Comparison of ENCODE assay signal across 8 cellular contexts in the genomic region with DNA sequence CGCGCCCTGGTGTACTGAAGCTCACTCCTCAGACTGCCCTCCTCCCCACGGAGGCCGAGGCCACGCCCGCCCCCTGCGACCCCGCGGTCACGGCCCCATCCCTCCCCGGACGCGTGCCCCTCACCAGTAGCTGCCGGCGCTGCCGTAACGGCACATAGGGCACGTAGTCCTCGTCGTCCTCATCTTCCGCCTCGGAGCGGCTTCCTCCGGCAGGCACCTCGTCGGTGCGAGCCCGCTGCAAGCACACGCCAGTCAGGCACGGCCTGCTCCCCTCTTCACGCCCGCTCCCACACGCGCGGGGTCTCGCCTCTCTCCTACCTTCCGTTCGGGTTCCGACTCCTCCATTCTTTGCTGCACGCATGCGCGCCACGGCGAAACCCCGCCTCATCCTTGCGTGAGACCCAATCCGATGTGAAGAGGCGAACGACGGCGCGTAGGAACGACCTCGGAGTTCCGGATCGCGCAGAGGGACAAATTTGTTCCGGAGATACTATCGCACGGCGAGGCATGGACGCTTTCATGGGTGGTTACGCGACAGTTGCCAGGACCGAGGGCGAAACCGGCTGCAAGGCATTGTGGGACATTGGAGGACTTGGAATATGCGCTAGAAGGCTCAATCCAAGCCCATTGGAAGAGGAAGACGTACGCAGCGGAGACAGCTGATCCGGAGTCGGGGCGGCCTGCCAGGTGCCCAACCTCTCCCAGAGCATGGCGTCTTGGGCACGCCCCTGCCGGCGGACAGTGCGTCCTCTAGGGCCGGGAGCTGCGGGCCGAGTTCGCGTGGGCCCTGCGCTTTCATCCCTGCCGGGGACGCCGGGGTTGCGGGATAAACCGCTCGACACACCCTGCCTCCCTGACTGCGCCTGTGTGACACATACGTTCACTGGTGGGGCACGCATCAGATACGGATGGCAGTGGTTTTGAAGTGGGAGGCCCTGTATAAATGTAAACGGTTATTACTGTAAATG. TPM values are rescaled to one million over a fixed set of nuclear protein-coding genes. Genes with fewer than 3 reads are reported as not detected.
DNase-seq lines count a peak whose midpoint lies in the region; TF ChIP-seq lines count a peak whose summit lies in the region.

A gene (minus strand): TSS at position 361 of the 968 bp plus-strand sequence. CDS start 16 bp downstream, at position 345.

- H3K4me1 Mint-ChIP-seq in nephron, result peaks cover 30% of the 10 kb centered on the region
- peaks cover 59% of the 10 kb centered on the region for H3K4me1 Mint-ChIP-seq in stimulated activated naive CD8-positive, alpha-beta T cell treated with anti-CD3 and anti-CD28 coated beads, Interleukin-15, Interleukin-2, amounts not matched to agents 100 ng/mL and 50 ng/mL, for 24 hours (ENCODE audit: low read depth)

- peak; percentile 5 for TF ChIP-seq CTCF in fibroblast of the aortic adventitia (IDR thresholded peaks at IDR 0.05; ENCODE audit: insufficient read depth, low read length)
- TF ChIP-seq CTCF in nephron (IDR thresholded peaks at IDR 0.05; ENCODE audit: unreplicated experiment in 3 of 3), result no peak

- H3K27me3 ChIP-seq in H7 (ENCODE audit: control insufficient read depth, insufficient read depth, low read length), result no peaks in the 10 kb centered on the region

- peaks cover 52% of the 10 kb centered on the region for H3K36me3 Mint-ChIP-seq in nephron (ENCODE audit: low read depth)
- peaks cover 71% of the 10 kb centered on the region for H3K36me3 Mint-ChIP-seq in stimulated activated naive CD8-positive, alpha-beta T cell treated with anti-CD3 and anti-CD28 coated beads, Interleukin-15, Interleukin-2, amounts not matched to agents 100 ng/mL and 50 ng/mL, for 24 hours (ENCODE audit: low read depth)

- DNase-seq in G401 (ENCODE audit: low spot score) (peak; percentile 98), H7 (peak; percentile 99), M059J (ENCODE audit: low read depth) (peak; percentile 99), SIG-M5 (lab: John Stamatoyannopoulos, UW) (peak; percentile 95), activated gamma-delta T cell (lab: John Stamatoyannopoulos, UW) (peak; percentile 92), fibroblast of the aortic adventitia (ENCODE audit: low read depth) (peak; percentile 99)

- peak within 1 kb of the TSS; percentile 91 to 95 (median 92) for H3K4me3 Mint-ChIP-seq in nephron
- H3K4me3 Mint-ChIP-seq in stimulated activated naive CD8-positive, alpha-beta T cell treated with anti-CD3 and anti-CD28 coated beads, Interleukin-15, Interleukin-2, amounts not matched to agents 100 ng/mL and 50 ng/mL, for 24 hours, result peak within 1 kb of the TSS; percentile 98

- H3K9me3 Mint-ChIP-seq in nephron, result no peaks in the 10 kb centered on the region
- H3K9me3 Mint-ChIP-seq in stimulated activated naive CD8-positive, alpha-beta T cell treated with anti-CD3 and anti-CD28 coated beads, Interleukin-15, Interleukin-2, amounts not matched to agents 100 ng/mL and 50 ng/mL, for 24 hours, result no peaks in the 10 kb centered on the region

- H3K27me3 Mint-ChIP-seq in nephron (ENCODE audit: low read depth), result no peaks in the 10 kb centered on the region
- H3K27me3 Mint-ChIP-seq in stimulated activated naive CD8-positive, alpha-beta T cell treated with anti-CD3 and anti-CD28 coated beads, Interleukin-15, Interleukin-2, amounts not matched to agents 100 ng/mL and 50 ng/mL, for 24 hours, result no peaks in the 10 kb centered on the region

- in situ Hi-C loops in G401 (cut with HindIII; ENCODE audit: low sequenced_read_pairs), result no loop called here

- H3K36me3 ChIP-seq in H7 (replicated peaks; ENCODE audit: control insufficient read depth, insufficient read depth, low read length), result peaks cover 50% of the 10 kb centered on the region

- H3K4me3 ChIP-seq in H7 (ENCODE audit: insufficient read depth, low read depth, low read length), result peak within 1 kb of the TSS; percentile 100
- peak within 1 kb of the TSS; percentile 99 for H3K4me3 ChIP-seq in fibroblast of the aortic adventitia (ENCODE audit: low read depth, low read length)

- peak within 1 kb of the TSS; percentile 37 to 92 (median 91) for H3K27ac Mint-ChIP-seq in nephron
- peak within 1 kb of the TSS; percentile 96 for H3K27ac Mint-ChIP-seq in stimulated activated naive CD8-positive, alpha-beta T cell treated with anti-CD3 and anti-CD28 coated beads, Interleukin-15, Interleukin-2, amounts not matched to agents 100 ng/mL and 50 ng/mL, for 24 hours

RNA-seq across cellular contexts. Expression of the gene that starts here (rescaled TPM):
- 96.6 and 166 TPM in 2 replicates for total RNA-seq in G401 (2014; rRNA removed; shearing (Covaris generic))
- 96.5 and 106 TPM in 2 replicates for total RNA-seq in H7 (2014; rRNA removed; shearing (Covaris generic))
- total RNA-seq in M059J (2014; rRNA removed; shearing (Covaris generic)), result 66.0 and 103 TPM in 2 replicates
- total RNA-seq in fibroblast of the aortic adventitia (ENCODE audit: low replicate concordance), result 58.5 and 138 TPM in 2 replicates

Comparison
In these comparisons a context has a peak if more than half of its experiments do, and no peak if none do; other contexts are left out.
1. Peak in every context shown above with its lines: DNase-seq and H3K4me3 ChIP-seq.